ENCODE assay signal across 1 cellular context in the genomic region with DNA sequence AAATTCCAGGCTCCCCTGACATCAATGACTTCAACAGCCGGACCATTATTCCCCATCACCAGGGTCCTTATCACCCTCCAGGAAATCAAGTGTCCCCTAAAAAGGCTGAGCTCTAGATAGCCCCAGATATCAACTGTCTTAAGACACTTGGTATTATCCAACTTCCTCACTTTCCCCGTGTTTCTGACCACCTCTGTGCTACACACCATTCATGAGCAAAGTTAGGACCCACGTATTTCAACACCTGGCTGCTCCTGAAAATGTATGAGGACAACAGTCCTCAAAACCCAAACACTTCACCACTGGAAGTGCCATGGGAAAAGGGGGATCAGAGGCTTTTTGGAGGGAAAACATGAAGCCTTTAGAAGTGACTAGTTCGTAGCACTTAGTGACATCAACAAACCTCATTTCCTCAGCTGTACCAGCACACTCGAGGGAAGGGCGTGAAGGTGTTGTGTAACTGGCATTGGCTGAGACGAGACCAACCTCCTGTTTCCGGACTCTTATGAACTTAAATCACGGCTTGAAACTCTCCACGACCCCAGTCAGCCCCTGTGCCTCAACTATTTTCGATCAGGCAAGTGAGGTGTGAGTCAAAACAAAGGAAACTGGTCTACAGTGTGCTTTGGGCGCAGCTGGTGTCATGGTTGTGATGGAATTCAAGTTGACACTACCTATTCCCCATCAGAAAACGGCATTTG.
TF ChIP-seq lines count a peak whose summit lies in the region.

No MANE protein-coding gene starts in this region.

TF ChIP-seq in WTC11, 78 proteins besides CTCF, POLR2A, EP300 and RAD21 (continued from another document):
- TF ChIP-seq, protein P1, sequence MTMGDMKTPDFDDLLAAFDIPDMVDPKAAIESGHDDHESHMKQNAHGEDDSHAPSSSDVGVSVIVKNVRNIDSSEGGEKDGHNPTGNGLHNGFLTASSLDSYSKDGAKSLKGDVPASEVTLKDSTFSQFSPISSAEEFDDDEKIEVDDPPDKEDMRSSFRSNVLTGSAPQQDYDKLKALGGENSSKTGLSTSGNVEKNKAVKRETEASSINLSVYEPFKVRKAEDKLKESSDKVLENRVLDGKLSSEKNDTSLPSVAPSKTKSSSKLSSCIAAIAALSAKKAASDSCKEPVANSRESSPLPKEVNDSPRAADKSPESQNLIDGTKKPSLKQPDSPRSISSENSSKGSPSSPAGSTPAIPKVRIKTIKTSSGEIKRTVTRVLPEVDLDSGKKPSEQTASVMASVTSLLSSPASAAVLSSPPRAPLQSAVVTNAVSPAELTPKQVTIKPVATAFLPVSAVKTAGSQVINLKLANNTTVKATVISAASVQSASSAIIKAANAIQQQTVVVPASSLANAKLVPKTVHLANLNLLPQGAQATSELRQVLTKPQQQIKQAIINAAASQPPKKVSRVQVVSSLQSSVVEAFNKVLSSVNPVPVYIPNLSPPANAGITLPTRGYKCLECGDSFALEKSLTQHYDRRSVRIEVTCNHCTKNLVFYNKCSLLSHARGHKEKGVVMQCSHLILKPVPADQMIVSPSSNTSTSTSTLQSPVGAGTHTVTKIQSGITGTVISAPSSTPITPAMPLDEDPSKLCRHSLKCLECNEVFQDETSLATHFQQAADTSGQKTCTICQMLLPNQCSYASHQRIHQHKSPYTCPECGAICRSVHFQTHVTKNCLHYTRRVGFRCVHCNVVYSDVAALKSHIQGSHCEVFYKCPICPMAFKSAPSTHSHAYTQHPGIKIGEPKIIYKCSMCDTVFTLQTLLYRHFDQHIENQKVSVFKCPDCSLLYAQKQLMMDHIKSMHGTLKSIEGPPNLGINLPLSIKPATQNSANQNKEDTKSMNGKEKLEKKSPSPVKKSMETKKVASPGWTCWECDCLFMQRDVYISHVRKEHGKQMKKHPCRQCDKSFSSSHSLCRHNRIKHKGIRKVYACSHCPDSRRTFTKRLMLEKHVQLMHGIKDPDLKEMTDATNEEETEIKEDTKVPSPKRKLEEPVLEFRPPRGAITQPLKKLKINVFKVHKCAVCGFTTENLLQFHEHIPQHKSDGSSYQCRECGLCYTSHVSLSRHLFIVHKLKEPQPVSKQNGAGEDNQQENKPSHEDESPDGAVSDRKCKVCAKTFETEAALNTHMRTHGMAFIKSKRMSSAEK (CRISPR knock-in tag; IDR thresholded peaks at IDR 0.05; ENCODE audit: borderline replicate concordance): peak; percentile 28
